ENCODE assay signal across 8 cellular contexts in the genomic region with DNA sequence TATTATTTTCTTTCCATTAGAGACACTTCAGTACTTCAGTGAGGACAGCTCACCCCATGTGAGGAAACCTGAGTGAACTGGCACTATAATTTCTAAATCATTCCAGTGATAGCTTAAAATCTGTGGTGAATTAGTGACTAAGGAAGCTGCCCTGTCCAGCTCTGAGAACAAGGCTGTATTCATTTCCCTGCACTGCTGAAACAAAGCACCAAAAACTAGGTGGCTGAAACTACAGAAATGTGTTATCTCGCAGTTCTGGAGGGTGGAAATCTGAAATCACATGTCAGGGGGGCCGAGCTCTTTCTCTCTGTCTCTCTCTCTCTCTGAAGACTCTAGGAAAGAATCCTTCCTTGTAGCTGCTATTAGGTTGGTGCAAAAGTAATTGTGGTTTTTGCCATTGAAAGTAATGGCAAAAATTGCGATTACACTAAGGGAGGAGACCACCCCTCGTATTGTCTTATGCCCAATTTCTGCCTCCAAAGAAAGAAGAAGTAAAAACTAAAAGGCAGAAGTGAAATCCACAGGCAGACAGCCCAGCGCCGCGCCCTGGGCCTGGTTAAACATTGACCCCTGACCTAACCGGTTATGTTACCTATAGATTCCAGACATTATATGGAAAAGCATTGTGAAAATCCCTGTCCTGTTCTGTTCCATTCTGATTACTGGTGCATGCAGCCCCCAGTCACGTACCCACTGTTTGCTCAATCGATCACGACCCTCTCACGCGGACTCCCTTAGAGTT.
DNase-seq lines count a peak whose midpoint lies in the region; ATAC-seq and TF ChIP-seq lines count a peak whose summit lies in the region.
"Not testable (repeated sequence)": the region's sequence is repeated elsewhere in the genome, so short reads cannot be mapped to it uniquely, and the experiment has no call there.

No MANE protein-coding gene starts in this region.

- not testable (repeated sequence) for H3K9me3 Mint-ChIP-seq in memory B cell

- H3K4me1 Mint-ChIP-seq in memory B cell: not testable (repeated sequence)

- H3K27ac Mint-ChIP-seq in memory B cell: peak overlapping the region; percentile 50

- peak; percentile 70 for ATAC-seq in GM18858 (IDR thresholded peaks at IDR 0.05; ENCODE audit: unreplicated experiment)
- peak; percentile 77 for ATAC-seq in GM19438 (IDR thresholded peaks at IDR 0.05; ENCODE audit: low read depth, unreplicated experiment)
- ATAC-seq in GM21737 (IDR thresholded peaks at IDR 0.05; ENCODE audit: unreplicated experiment): peak; percentile 86
- peak; percentile 89 for ATAC-seq in HG02943 (IDR thresholded peaks at IDR 0.05; ENCODE audit: low read depth, unreplicated experiment)
- peak; percentile 49 for ATAC-seq in HG03442 (IDR thresholded peaks at IDR 0.05; ENCODE audit: unreplicated experiment)
- peak; percentile 45 for ATAC-seq in memory B cell (ENCODE audit: low read depth)

- H3K36me3 Mint-ChIP-seq in memory B cell: not testable (repeated sequence)

- TF ChIP-seq CTCF in 22Rv1 (IDR thresholded peaks at IDR 0.05): not testable (repeated sequence)

- peak; percentile 2 for DNase-seq in SK-MEL-5 (ENCODE audit: low read depth, low spot score)
- not testable (repeated sequence) for DNase-seq in memory B cell (ENCODE audit: low spot score in 2 of 2)

- in situ Hi-C loops in SK-MEL-5 (cut with HindIII; ENCODE audit: low pct_unique_long_range_greater_than_20kb, low sequenced_read_pairs): not testable (repeated sequence)

- H3K27ac ChIP-seq in 22Rv1: peak overlapping the region; percentile 36; the same call in 1 of the 2 replicates

- H3K4me3 Mint-ChIP-seq in memory B cell: peak overlapping the region; percentile 54

- not testable (repeated sequence) for H3K27me3 Mint-ChIP-seq in memory B cell
